ENCODE assay signal across 10 cellular contexts in genomic region chr12:57149309-57149900, GRCh38. TPM values are rescaled to one million over a fixed set of nuclear protein-coding genes. Genes with fewer than 3 reads are reported as not detected.
A peak's percentile ranks its signal among the peaks of the same experiment; 100 is the strongest.
DNase-seq lines count a peak whose midpoint lies in the region; ATAC-seq lines count a peak whose summit lies in the region.
"Had no signal": no experiment of that assay in that cellular context is flagged by ENCODE, and none has a peak within 500 bp of the region (broad histone marks: within the 10 kb centered on the region; RNA-seq: fewer than 3 reads in every experiment).

No MANE protein-coding gene starts in this region.

- H3K4me1 Mint-ChIP-seq in activated CD8-positive, alpha-beta memory T cell treated with anti-CD3 and anti-CD28 coated beads, Interleukin-2, amount 10 ng/mL, durations not matched to agents 7 days and 5 days = no peaks in the 10 kb centered on the region
- H3K4me1 Mint-ChIP-seq: activated naive CD4-positive, alpha-beta T cell treated with anti-CD3 and anti-CD28 coated beads, Interleukin-2, amount 10 ng/mL, durations not matched to agents 7 days and 5 days had no signal

- H3K27ac Mint-ChIP-seq in activated CD8-positive, alpha-beta memory T cell treated with anti-CD3 and anti-CD28 coated beads, Interleukin-2, amount 10 ng/mL, durations not matched to agents 7 days and 5 days = no peak overlapping the region
- H3K27ac Mint-ChIP-seq: activated naive CD4-positive, alpha-beta T cell treated with anti-CD3 and anti-CD28 coated beads, Interleukin-2, amount 10 ng/mL, durations not matched to agents 7 days and 5 days had no signal

- ATAC-seq in left lobe of liver (peak; percentile 51), GM19463 (IDR thresholded peaks at IDR 0.05; ENCODE audit: unreplicated experiment) (no peak)
- no peak for ATAC-seq in activated CD8-positive, alpha-beta memory T cell treated with anti-CD3 and anti-CD28 coated beads, Interleukin-2, amount 10 ng/mL, durations not matched to agents 7 days and 5 days

- no peaks in the 10 kb centered on the region for H3K9me3 Mint-ChIP-seq in activated CD8-positive, alpha-beta memory T cell treated with anti-CD3 and anti-CD28 coated beads, Interleukin-2, amount 10 ng/mL, durations not matched to agents 7 days and 5 days (ENCODE audit: low read depth)
- H3K9me3 Mint-ChIP-seq: activated naive CD4-positive, alpha-beta T cell treated with anti-CD3 and anti-CD28 coated beads, Interleukin-2, amount 10 ng/mL, durations not matched to agents 7 days and 5 days had no signal

- H3K4me3 Mint-ChIP-seq in activated CD8-positive, alpha-beta memory T cell treated with anti-CD3 and anti-CD28 coated beads, Interleukin-2, amount 10 ng/mL, durations not matched to agents 7 days and 5 days = no peak overlapping the region
- H3K4me3 Mint-ChIP-seq: activated naive CD4-positive, alpha-beta T cell treated with anti-CD3 and anti-CD28 coated beads, Interleukin-2, amount 10 ng/mL, durations not matched to agents 7 days and 5 days had no signal

- H3K4me1 ChIP-seq in GM23248 (ENCODE audit: insufficient read depth) (peaks cover 86% of the 10 kb centered on the region), skeletal muscle tissue (ENCODE audit: control insufficient read depth in 3 of 3, insufficient read depth in 3 of 3, low read length in 3 of 3) (peaks cover 70 to 82% (median 74%) of the 10 kb centered on the region in 3 donors)

- DNase-seq in GM23248 (peak; percentile 93), left lobe of liver (ENCODE audit: low spot score) (no peak), ecto neural progenitor cell (ENCODE audit: low spot score) (no peak), NCI-H1048 (lab: John Stamatoyannopoulos, UW) (no peak)
- no peak for DNase-seq in activated CD8-positive, alpha-beta memory T cell treated with anti-CD3 and anti-CD28 coated beads, Interleukin-2, amount 10 ng/mL, durations not matched to agents 7 days and 5 days
- DNase-seq: activated naive CD4-positive, alpha-beta T cell treated with anti-CD3 and anti-CD28 coated beads, Interleukin-2, amount 10 ng/mL, durations not matched to agents 7 days and 5 days had no signal

- H3K9ac ChIP-seq in GM23248 (peak overlapping the region; percentile 76), skeletal muscle tissue (ENCODE audit: low read depth in 1 of 3, low read length in 3 of 3) (peak overlapping the region in 1 of 3 donors; percentile 45)

- H3K36me3 Mint-ChIP-seq in activated CD8-positive, alpha-beta memory T cell treated with anti-CD3 and anti-CD28 coated beads, Interleukin-2, amount 10 ng/mL, durations not matched to agents 7 days and 5 days = no peaks in the 10 kb centered on the region
- H3K36me3 Mint-ChIP-seq: activated naive CD4-positive, alpha-beta T cell treated with anti-CD3 and anti-CD28 coated beads, Interleukin-2, amount 10 ng/mL, durations not matched to agents 7 days and 5 days had no signal

- WGBS in GM23248 (ENCODE audit: low coverage in 1 of 2, low lambda C conversion rate in 2 of 2, missing lambda C conversion rate in 2 of 2), 2 experiments = 25 to 29% methylated on average over 13 of the region's 13 CpGs

- no peaks in the 10 kb centered on the region for H4K20me1 ChIP-seq in GM23248 (ENCODE audit: insufficient read depth)

- peaks cover 50% of the 10 kb centered on the region for H3K36me3 ChIP-seq in GM23248 (ENCODE audit: low read depth)
- peaks cover 16 to 17% (median 16%) of the 10 kb centered on the region in 3 donors for H3K36me3 ChIP-seq in skeletal muscle tissue (ENCODE audit: control insufficient read depth in 3 of 3, insufficient read depth in 3 of 3, low read length in 3 of 3)

- H3K79me2 ChIP-seq in GM23248 (ENCODE audit: insufficient read depth) = peaks cover 77% of the 10 kb centered on the region

- H3K27me3 Mint-ChIP-seq in activated CD8-positive, alpha-beta memory T cell treated with anti-CD3 and anti-CD28 coated beads, Interleukin-2, amount 10 ng/mL, durations not matched to agents 7 days and 5 days = no peaks in the 10 kb centered on the region

- CTCF ChIA-PET in activated CD8-positive, alpha-beta memory T cell treated with anti-CD3 and anti-CD28 coated beads, Interleukin-2, amount 10 ng/mL, durations not matched to agents 7 days and 5 days (lab: Charles Lee) = interaction anchor here (3.5 kb wide), 1 partner anchor 25 kb away, joined by 14 read pairs; no protein-coding TSS in a partner anchor

- H3K9me3 ChIP-seq in GM23248 (ENCODE audit: low read depth) (no peaks in the 10 kb centered on the region), skeletal muscle tissue (ENCODE audit: control insufficient read depth in 3 of 3, low read length in 3 of 3) (no peaks in the 10 kb centered on the region)

- H3K9me2 ChIP-seq in GM23248 (ENCODE audit: insufficient read depth) = no peaks in the 10 kb centered on the region

- H3K27me3 ChIP-seq in GM23248 (replicated peaks; ENCODE audit: insufficient read depth) = no peaks in the 10 kb centered on the region
- peaks cover 0 to 2% (median 0%) of the 10 kb centered on the region in 3 donors for H3K27me3 ChIP-seq in skeletal muscle tissue (ENCODE audit: control insufficient read depth in 3 of 3, insufficient read depth in 3 of 3, low read length in 3 of 3)

- H2AFZ ChIP-seq in GM23248 = no peak overlapping the region

- peak overlapping the region; percentile 66 for H3K4me2 ChIP-seq in GM23248 (ENCODE audit: unreplicated experiment)

- H3F3A ChIP-seq in GM23248 (ENCODE audit: insufficient read depth) = peaks cover 95% of the 10 kb centered on the region

- H3K27ac ChIP-seq in GM23248 (peak overlapping the region; percentile 98), cingulate gyrus (ENCODE audit: low read depth, low read length) (peak overlapping the region; percentile 77), skeletal muscle tissue (ENCODE audit: low read depth, low read length) (peak overlapping the region; percentile 84)

- H3K4me3 ChIP-seq in GM23248 (0 out of 2 replicates have a peak overlapping the region, but pooled peaks have one; percentile 9), skeletal muscle tissue (ENCODE audit: low read length in 3 of 3) (peak overlapping the region in 1 of 3 donors; percentile 34)

- in situ Hi-C loops in GM23248 (cut with MboI) = no loop called here

RNA-seq across cellular contexts. Expression of gene LRP1-AS, which starts 2.0 kb away (rescaled TPM):
- total RNA-seq in GM23248 (2014; rRNA removed; shearing (Covaris generic)) = not detected in 2 replicates
- 0.60 TPM in 1 of 2 replicates, not detected in the other for polyA plus RNA-seq in GM23248 (2016; fragmentation: Nextera tagmentation; extraction: Ambion mirVana)
- total RNA-seq in left lobe of liver (not detected), skeletal muscle tissue (1.0 TPM)
- total RNA-seq in activated CD8-positive, alpha-beta memory T cell treated with anti-CD3 and anti-CD28 coated beads, Interleukin-2, amount 10 ng/mL, durations not matched to agents 7 days and 5 days = not detected
- total RNA-seq: T-helper 2 cell treated with Interferon-gamma antibody and Interleukin-4, amounts not matched to agents 100 ng/mL and 5 ng/mL, for 36 hours had no signal

RNA-seq across cellular contexts. Expression of gene LRP1, which starts 21.1 kb away (rescaled TPM):
- total RNA-seq in GM23248 (2014; rRNA removed; shearing (Covaris generic)) = 257 and 296 TPM in 2 replicates
- polyA plus RNA-seq in GM23248 (2016; fragmentation: Nextera tagmentation; extraction: Ambion mirVana) = 161 and 166 TPM in 2 replicates
- total RNA-seq in left lobe of liver (370 TPM), skeletal muscle tissue (118 TPM)
- under 1 TPM; 0.33 to 0.85 TPM for total RNA-seq in activated CD8-positive, alpha-beta memory T cell treated with anti-CD3 and anti-CD28 coated beads, Interleukin-2, amount 10 ng/mL, durations not matched to agents 7 days and 5 days

RNA-seq across cellular contexts. Expression of gene STAT6, which starts 38.2 kb away (rescaled TPM):
- total RNA-seq in GM23248 (2014; rRNA removed; shearing (Covaris generic)) = 95.1 and 103 TPM in 2 replicates
- polyA plus RNA-seq in GM23248 (2016; fragmentation: Nextera tagmentation; extraction: Ambion mirVana) = 67.4 and 70.7 TPM in 2 replicates
- total RNA-seq in left lobe of liver (97.6 TPM), skeletal muscle tissue (31.8 TPM)
- total RNA-seq in activated CD8-positive, alpha-beta memory T cell treated with anti-CD3 and anti-CD28 coated beads, Interleukin-2, amount 10 ng/mL, durations not matched to agents 7 days and 5 days = 100 to 1,000 TPM in 1 of 2 experiments, 10 to 100 TPM in 1; 99.1 to 104 TPM

Comparison
In these comparisons a context has a peak if more than half of its experiments do, and no peak if none do; other contexts are left out.
1. RNA of gene LRP1, which starts 21.1 kb away (total RNA-seq): 370 TPM in left lobe of liver (single experiment), 257 to 296 TPM in GM23248 and 118 TPM in skeletal muscle tissue (single experiment); 0.33 to 0.85 TPM in activated CD8-positive, alpha-beta memory T cell treated with anti-CD3 and anti-CD28 coated beads, Interleukin-2, amount 10 ng/mL, durations not matched to agents 7 days and 5 days; every median in the first group is over 10 times any median in the second.
2. Peak in every context shown above with its lines, with median percentiles within 50 percentile points of each other: H3K27ac ChIP-seq.